ENCODE assay signal across 10 cellular contexts in genomic region chr2:236178921-236179652, GRCh38. TPM values are rescaled to one million over a fixed set of nuclear protein-coding genes. Genes with fewer than 3 reads are reported as not detected.
A peak's percentile ranks its signal among the peaks of the same experiment; 100 is the strongest.
DNase-seq lines count a peak whose midpoint lies in the region; ATAC-seq and TF ChIP-seq lines count a peak whose summit lies in the region.
"Had no signal": no experiment of that assay in that cellular context is flagged by ENCODE, and none has a peak within 500 bp of the region (broad histone marks: within the 10 kb centered on the region; RNA-seq: fewer than 3 reads in every experiment).

No MANE protein-coding gene starts in this region.

- H2BK120ac ChIP-seq in H9 (ENCODE audit: low read depth, low read length, poor library complexity, severe bottlenecking) (no peak overlapping the region), mesenchymal stem cell (ENCODE audit: low read depth, low read length) (no peak overlapping the region)

- H3K4me2 ChIP-seq in H9 (ENCODE audit: insufficient read depth, insufficient read length, low read length), result peak overlapping the region; percentile 69
- H3K4me2 ChIP-seq in mesenchymal stem cell (ENCODE audit: low read length, poor library complexity, severe bottlenecking), result peak overlapping the region; percentile 76

- no peaks in the 10 kb centered on the region for H3K9me3 ChIP-seq in H9 (ENCODE audit: control insufficient read depth, low read depth, low read length)
- H3K9me3 ChIP-seq in mesenchymal stem cell (ENCODE audit: control insufficient read depth, low read length), result no peaks in the 10 kb centered on the region

- no peaks in the 10 kb centered on the region for H3K79me1 ChIP-seq in H9 (ENCODE audit: insufficient read depth, low read depth, low read length, poor library complexity, severe bottlenecking)
- no peaks in the 10 kb centered on the region for H3K79me1 ChIP-seq in mesenchymal stem cell (replicated peaks; ENCODE audit: low read length, poor library complexity, severe bottlenecking)

- WGBS in H9 (ENCODE audit: extremely low coverage, insufficient read length, low lambda C conversion rate), result no CpG with 5 or more reads among the region's 38 CpGs
- 8% methylated on average over 32 of the region's 38 CpGs for WGBS in mesenchymal stem cell

- no peaks in the 10 kb centered on the region for H3K36me3 ChIP-seq in brain microvascular endothelial cell (replicated peaks)
- no peaks in the 10 kb centered on the region for H3K36me3 ChIP-seq in mesenchymal stem cell (ENCODE audit: control insufficient read depth in 1 of 2, insufficient read depth in 2 of 2, low read depth in 1 of 2, low read length in 2 of 2)

- H3K4me1 Mint-ChIP-seq in H9, result peaks cover 23 to 37% of the 10 kb centered on the region in 2 experiments

- H2BK15ac ChIP-seq in H9 (ENCODE audit: low read depth, low read length) (no peak overlapping the region), mesenchymal stem cell (ENCODE audit: low read depth, poor library complexity, severe bottlenecking) (no peak overlapping the region)

- in situ Hi-C loops in brain microvascular endothelial cell (cut with HindIII; ENCODE audit: low pct_ligation_motif_present, low sequenced_read_pairs), result loop anchor here (25.0 kb wide), 1 partner anchor 392 kb away; no protein-coding TSS in a partner anchor

- H3K4ac ChIP-seq in H9 (ENCODE audit: low read depth, low read length) (no peak overlapping the region), mesenchymal stem cell (ENCODE audit: low read depth in 1 of 2, low read length in 2 of 2) (no peak overlapping the region)

- H3K14ac ChIP-seq in H9 (ENCODE audit: insufficient read depth, low read length) (no peak overlapping the region), mesenchymal stem cell (ENCODE audit: low read length in 2 of 2) (no peak overlapping the region)

- DNase-seq in AG20443 (ENCODE audit: low spot score) (peak; percentile 18), H9 (peak; percentile 57), brain microvascular endothelial cell (no peak), mesenchymal stem cell (peak; percentile 27), SKM-1 treated with dmso at 0.1 percent for 144 hours (lab: John Stamatoyannopoulos, UW; ENCODE audit: unreplicated experiment) (no peak), anterior cingulate cortex (lab: John Stamatoyannopoulos, UW) (no peak), NCI-H146 (lab: John Stamatoyannopoulos, UW) (no peak)
- DNase-seq: SHP77 had no signal

- H3K27ac ChIP-seq in H9 (ENCODE audit: insufficient read length, low read depth, low read length) (no peak overlapping the region), brain microvascular endothelial cell (peak overlapping the region; percentile 67), mesenchymal stem cell (ENCODE audit: low read length, poor library complexity, severe bottlenecking) (peak overlapping the region; percentile 53)
- H3K27ac ChIP-seq: parathyroid adenoma had no signal

- no peaks in the 10 kb centered on the region for H3K79me2 ChIP-seq in H9 (ENCODE audit: insufficient read depth, low read length)
- H3K79me2 ChIP-seq: parathyroid adenoma had no signal

- no peak for ATAC-seq in GM19467 (IDR thresholded peaks at IDR 0.05; ENCODE audit: unreplicated experiment)

- H4K8ac ChIP-seq in H9 (replicated peaks; ENCODE audit: insufficient read length, low read depth, low read length) (no peak overlapping the region), mesenchymal stem cell (ENCODE audit: low read length) (no peak overlapping the region)

- no peak overlapping the region for H2BK5ac ChIP-seq in H9 (ENCODE audit: insufficient read length, low read length)
- no peak overlapping the region for H2BK5ac ChIP-seq in mesenchymal stem cell (ENCODE audit: low read depth, low read length, poor library complexity, severe bottlenecking)

- H3K36me3 Mint-ChIP-seq in H9 (ENCODE audit: insufficient read depth in 1 of 3, low read depth in 3 of 3), result peaks cover 0 to 2% (median 0%) of the 10 kb centered on the region in 3 experiments; a peak in 1 of 7 replicates

- H3K9ac ChIP-seq in H9 (ENCODE audit: extremely low read depth, insufficient read length, low read length) (no peak overlapping the region), mesenchymal stem cell (ENCODE audit: low read length) (peak overlapping the region; percentile 58)
- H3K9ac ChIP-seq: parathyroid adenoma had no signal

- H4K91ac ChIP-seq in H9 (ENCODE audit: insufficient read length, low read depth, low read length), result no peak overlapping the region
- no peak overlapping the region for H4K91ac ChIP-seq in mesenchymal stem cell (ENCODE audit: low read length)

- TF ChIP-seq CTCF in H9 (conservative IDR thresholded peaks at IDR 0.05), result no peak
- no peak for TF ChIP-seq CTCF in brain microvascular endothelial cell (IDR thresholded peaks at IDR 0.05; ENCODE audit: low read depth, low read length, missing control alignments)

- H3T11ph ChIP-seq in H9 (ENCODE audit: low read length), result no peak overlapping the region

- peaks cover 20% of the 10 kb centered on the region for H3K27me3 ChIP-seq in H9 (ENCODE audit: insufficient read depth, low read length)
- no peaks in the 10 kb centered on the region for H3K27me3 ChIP-seq in brain microvascular endothelial cell (replicated peaks)
- peaks cover 5 to 61% of the 10 kb centered on the region in 2 experiments for H3K27me3 ChIP-seq in mesenchymal stem cell (ENCODE audit: control insufficient read depth in 1 of 2, insufficient read depth in 1 of 2, low read length in 2 of 2)

- H3K9me3 Mint-ChIP-seq in H9, result peaks cover 8 to 14% of the 10 kb centered on the region in 2 experiments; a peak in 4 of 5 replicates

- H4K20me1 ChIP-seq in H9 (ENCODE audit: control insufficient read depth, insufficient read depth, insufficient read length), result no peaks in the 10 kb centered on the region

- H3K23ac ChIP-seq in H9 (ENCODE audit: insufficient read length, low read depth, low read length), result no peak overlapping the region
- H3K23ac ChIP-seq in mesenchymal stem cell (ENCODE audit: low read length in 2 of 2), result no peak overlapping the region

- no peak overlapping the region for H2AK5ac ChIP-seq in H9 (ENCODE audit: insufficient read length, low read length)
- H2AK5ac ChIP-seq in mesenchymal stem cell (ENCODE audit: low read length, severe bottlenecking), result no peak overlapping the region

- H2BK20ac ChIP-seq in H9 (ENCODE audit: low read depth, low read length, poor library complexity, severe bottlenecking), result no peak overlapping the region

- H2BK12ac ChIP-seq in H9 (ENCODE audit: insufficient read length, low read depth, low read length) (no peak overlapping the region), mesenchymal stem cell (ENCODE audit: low read length in 2 of 2) (no peak overlapping the region)

- H3K56ac ChIP-seq in H9 (ENCODE audit: insufficient read length, low read depth, low read length), result no peak overlapping the region

- H2AFZ ChIP-seq in H9 (ENCODE audit: low read length) (no peak overlapping the region), mesenchymal stem cell (ENCODE audit: low read depth, low read length) (no peak overlapping the region)

- no peak overlapping the region for H3K18ac ChIP-seq in H9 (ENCODE audit: insufficient read length, low read depth, low read length)
- H3K18ac ChIP-seq in mesenchymal stem cell (ENCODE audit: low read depth in 1 of 2, low read length in 2 of 2), result no peak overlapping the region

- H3K4me1 ChIP-seq in H9 (ENCODE audit: insufficient read depth, low read length), result peaks cover 10% of the 10 kb centered on the region; the same call in 1 of the 2 replicates
- H3K4me1 ChIP-seq in mesenchymal stem cell (ENCODE audit: control insufficient read depth, insufficient read depth, low read depth, low read length), result peaks cover 20% of the 10 kb centered on the region

- H3K27ac Mint-ChIP-seq in H9, result no peak overlapping the region; a peak in 1 of 7 replicates

- H3K4me3 Mint-ChIP-seq in H9, result peak overlapping the region; percentile 61 to 75

- peaks cover 91% of the 10 kb centered on the region for H3K27me3 Mint-ChIP-seq in H9 (ENCODE audit: low read depth)

- H4K5ac ChIP-seq in H9 (ENCODE audit: insufficient read length, low read depth, low read length), result no peak overlapping the region

- H3K4me3 ChIP-seq in brain microvascular endothelial cell (ENCODE audit: low read depth, low read length), result peak overlapping the region; percentile 53
- H3K4me3 ChIP-seq in mesenchymal stem cell (ENCODE audit: insufficient read depth in 1 of 2, low read depth in 1 of 2, low read length in 2 of 2), result peak overlapping the region; percentile 47 to 73

- peaks cover 12% of the 10 kb centered on the region for H3K23me2 ChIP-seq in H9 (ENCODE audit: insufficient read length, low read depth, low read length, poor library complexity, severe bottlenecking)

RNA-seq across cellular contexts. Expression of gene GBX2, which starts 10.9 kb away (rescaled TPM):
- total RNA-seq in H9 (2021), result 0.31 and 0.46 TPM in 2 replicates
- not detected for polyA plus RNA-seq in mesenchymal stem cell (2013, experiment 1 of 2)
- not detected for polyA plus RNA-seq in mesenchymal stem cell (2013, experiment 2 of 2)

Comparison
In these comparisons a context has a peak if more than half of its experiments do, and no peak if none do; other contexts are left out.
1. DNase-seq: peak in AG20443 (single experiment), H9 (single experiment) and mesenchymal stem cell (single experiment); none in brain microvascular endothelial cell (single experiment), SKM-1 treated with dmso at 0.1 percent for 144 hours (single experiment), anterior cingulate cortex (0 of 58) and NCI-H146 (single experiment).